Comparison of ENCODE assay signal across 25 cellular contexts in the genomic region with DNA sequence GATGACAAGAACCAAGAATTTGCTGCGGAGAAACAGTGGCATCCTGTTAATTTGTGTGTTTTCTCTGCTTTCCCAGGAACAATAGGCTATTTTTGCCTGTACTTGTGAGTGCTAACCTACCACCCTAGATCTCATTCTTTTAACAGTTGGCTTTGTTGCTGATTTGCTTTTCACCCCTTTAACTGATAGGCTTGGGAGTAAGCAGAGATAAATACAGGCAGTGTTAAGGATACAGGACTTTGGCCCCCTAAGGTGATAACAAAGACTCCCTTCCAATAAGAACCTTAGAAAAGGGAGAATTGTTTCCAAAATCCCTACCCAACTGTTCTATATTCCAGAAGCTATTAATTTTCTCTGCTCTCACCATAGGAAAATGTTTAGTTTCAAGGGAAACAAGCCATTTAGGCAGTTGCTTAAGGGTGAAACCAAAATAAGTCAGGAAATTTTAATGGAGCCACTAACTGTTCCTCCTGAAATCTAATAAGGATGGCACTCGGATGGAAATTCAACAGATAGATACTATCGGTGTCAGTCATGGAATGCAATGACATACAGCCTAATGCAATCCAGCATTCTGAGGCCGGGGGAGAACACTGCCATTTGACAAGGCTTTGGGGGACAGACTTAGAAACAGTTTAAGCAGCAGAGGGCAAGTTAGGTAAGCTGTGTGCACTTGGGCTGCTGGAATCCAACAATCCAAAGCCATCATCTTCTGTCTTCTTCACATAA.
A peak's percentile ranks its signal among the peaks of the same experiment; 100 is the strongest.
DNase-seq lines count a peak whose midpoint lies in the region; ATAC-seq and FAIRE-seq lines count a peak whose summit lies in the region.
"Had no signal": no experiment of that assay in that cellular context is flagged by ENCODE, and none has a peak within 500 bp of the region (broad histone marks: within the 10 kb centered on the region; RNA-seq: fewer than 3 reads in every experiment).

No MANE protein-coding gene starts in this region.

- WGBS in small intestine, 3 donors: 38 to 64% (median 44%) methylated on average over 4 of the region's 4 CpGs

- H3K36me3 ChIP-seq in duodenal mucosa (ENCODE audit: control insufficient read depth in 1 of 2, insufficient read depth in 2 of 2, low read length in 2 of 2) (no peaks in the 10 kb centered on the region), small intestine (ENCODE audit: control insufficient read depth in 2 of 2, insufficient read depth in 2 of 2, low read length in 2 of 2) (no peaks in the 10 kb centered on the region), HAP-1 (replicated peaks) (no peaks in the 10 kb centered on the region)
- H3K36me3 ChIP-seq: BLaER1 treated with 17β-estradiol and CSF1 and Interleukin-3, amounts not matched to agents 10 nM and 100 nM; Peyer's patch had no signal

- peak; percentile 3 for DNase-seq in NCI-H2227 treated with DMSO at 0.1 percent for 48 hours (lab: John Stamatoyannopoulos, UW)
- DNase-seq in NCI-H2227 (lab: John Stamatoyannopoulos, UW; ENCODE audit: unreplicated experiment): no peak
- DNase-seq in left lobe of liver (ENCODE audit: low spot score): no peak
- peak; percentile 60 for DNase-seq in small intestine
- no peak for DNase-seq in putamen (ENCODE audit: low spot score)
- no peak for DNase-seq in HAP-1 (ENCODE audit: low spot score in 2 of 2)
- DNase-seq: ACHN; CD4-positive, alpha-beta memory T cell; DND-41; GOT3; MM.1S; NCI-H1048; NCI-H1436; NCI-H187 treated with DMSO at 0.1 percent for 48 hours; NCI-H226; NCI-H510A treated with DMSO at 0.1 percent for 48 hours; NCI-H748 treated with DMSO at 0.1 percent for 48 hours; NK-92 treated with Interleukin-12 subunit alpha and Interleukin-12 subunit beta, amount 100 ng/mL, for 24 hours; Peyer's patch had no signal

- H3K9me3 ChIP-seq in duodenal mucosa (ENCODE audit: control insufficient read depth in 1 of 2, low read length in 2 of 2): no peaks in the 10 kb centered on the region
- no peaks in the 10 kb centered on the region for H3K9me3 ChIP-seq in small intestine (ENCODE audit: control insufficient read depth, low read depth)
- H3K9me3 ChIP-seq in HAP-1: no peaks in the 10 kb centered on the region
- H3K9me3 ChIP-seq: Peyer's patch had no signal

- ATAC-seq in left lobe of liver (peak; percentile 22), GM21717 (IDR thresholded peaks at IDR 0.05; ENCODE audit: unreplicated experiment) (no peak)
- ATAC-seq: GM12878, K562 had no signal

- no peak overlapping the region for H3K9ac ChIP-seq in duodenal mucosa (ENCODE audit: low read depth in 1 of 2, low read length in 2 of 2)
- H3K9ac ChIP-seq: BLaER1 treated with 17β-estradiol and CSF1 and Interleukin-3, amounts not matched to agents 10 nM and 100 nM had no signal

- peak overlapping the region; percentile 21 to 29 for H3K4me3 ChIP-seq in duodenal mucosa (ENCODE audit: low read depth in 1 of 2, low read length in 2 of 2)
- H3K4me3 ChIP-seq in small intestine (ENCODE audit: low read depth in 1 of 2, low read length in 2 of 2): no peak overlapping the region
- H3K4me3 ChIP-seq in HAP-1: no peak overlapping the region
- H3K4me3 ChIP-seq: BLaER1 treated with 17β-estradiol and CSF1 and Interleukin-3, amounts not matched to agents 10 nM and 100 nM; GM12878; K562; Peyer's patch had no signal

- H3K27me3 ChIP-seq in duodenal mucosa (ENCODE audit: control insufficient read depth in 1 of 2, insufficient read depth in 2 of 2, low read length in 2 of 2) (no peaks in the 10 kb centered on the region), small intestine (ENCODE audit: control insufficient read depth in 2 of 2, insufficient read depth in 2 of 2, low read length in 2 of 2) (no peaks in the 10 kb centered on the region), HAP-1 (ENCODE audit: low read depth) (no peaks in the 10 kb centered on the region)
- H3K27me3 ChIP-seq: Peyer's patch had no signal

- H3K4me1 ChIP-seq in duodenal mucosa (ENCODE audit: control insufficient read depth in 1 of 2, insufficient read depth in 2 of 2, low read length in 2 of 2) (peaks cover 20 to 30% of the 10 kb centered on the region in 2 donors), small intestine (ENCODE audit: control insufficient read depth in 2 of 2, insufficient read depth in 1 of 2, low read depth in 1 of 2, low read length in 1 of 2) (peaks cover 0 to 5% of the 10 kb centered on the region in 2 donors), HAP-1 (no peaks in the 10 kb centered on the region)

- FAIRE-seq in small intestine (lab: Jason Lieb, UNC): no peak
- FAIRE-seq: GM12878, K562 had no signal

- in situ Hi-C loops in HAP-1 (cut with MboI; ENCODE audit: low sequenced_read_pairs): no loop called here

- H3K27ac ChIP-seq in duodenal mucosa (ENCODE audit: low read depth, low read length): no peak overlapping the region
- H3K27ac ChIP-seq in small intestine (ENCODE audit: low read depth in 1 of 2, low read length in 1 of 2): no peak overlapping the region
- H3K27ac ChIP-seq: 22Rv1; BLaER1 treated with 17β-estradiol and CSF1 and Interleukin-3, amounts not matched to agents 10 nM and 100 nM; Peyer's patch had no signal

Comparison
In these comparisons a context has a peak if more than half of its experiments do, and no peak if none do; other contexts are left out.
1. DNase-seq: peak in NCI-H2227 treated with DMSO at 0.1 percent for 48 hours (single experiment) and small intestine (single experiment); none in NCI-H2227 (single experiment), left lobe of liver (single experiment), putamen (single experiment) and HAP-1 (0 of 2).
2. H3K4me3 ChIP-seq: peak in duodenal mucosa (2 of 2); none in small intestine (0 of 2) and HAP-1 (single experiment).